31 cellular contexts compared by ENCODE assay signal in the genomic region with DNA sequence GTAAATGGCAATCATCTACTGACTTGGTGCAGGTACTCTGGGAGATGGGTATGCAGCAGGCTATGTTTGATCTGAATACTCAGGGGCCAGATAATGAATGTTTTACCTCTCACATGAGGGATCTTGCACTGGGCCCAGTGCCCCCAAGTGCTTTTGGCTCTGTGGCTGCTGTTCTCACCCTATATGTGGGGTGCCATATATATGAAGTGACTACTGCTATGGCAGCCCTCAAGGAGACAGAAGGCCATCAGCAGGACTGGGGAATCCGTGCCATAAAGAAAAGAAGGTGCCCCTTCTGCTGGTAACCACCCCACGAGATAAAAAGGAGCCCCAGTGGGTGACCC.
"Had no signal": no experiment of that assay in that cellular context is flagged by ENCODE, and none has a peak within 500 bp of the region (broad histone marks: within the 10 kb centered on the region; RNA-seq: fewer than 3 reads in every experiment).

No MANE protein-coding gene starts in this region.

- H3K36me3 ChIP-seq: adrenal gland, ascending aorta, cardiac muscle cell had no signal

- ATAC-seq: activated CD8-positive, alpha-beta T cell treated with anti-CD3 and anti-CD28 coated beads for 36 hours; activated naive CD4-positive, alpha-beta T cell treated with anti-CD3 and anti-CD28 coated beads, Interleukin-2, amount 50 U/mL, for 72 hours; activated T-cell treated with anti-CD3 and anti-CD28 coated beads, Interleukin-2, amount 50 U/mL, for 72 hours; activated T-helper 17 cell treated with anti-CD3 and anti-CD28 coated beads, Interleukin-2, amount 50 U/mL, for 72 hours had no signal

- DNase-seq: activated B cell treated with CpG ODN at 0.5 μM for 24 hours; activated CD4-positive, alpha-beta memory T cell treated with anti-CD3 and anti-CD28 coated beads for 36 hours; activated CD4-positive, alpha-beta T cell treated with anti-CD3 and anti-CD28 coated beads for 4 hours; activated CD4-positive, alpha-beta T cell treated with anti-CD3 and anti-CD28 coated beads, Interleukin-2, amount 10 ng/mL, durations not matched to agents 24 days and 14 days; activated CD4-positive, alpha-beta T cell treated with anti-CD3 and anti-CD28 coated beads, Interleukin-2, amount 50 U/mL, for 1 hour; activated CD4-positive, alpha-beta T cell treated with anti-CD3 and anti-CD28 coated beads, Interleukin-2, amount 50 U/mL, for 4 hours; activated CD4-positive, CD25-positive, alpha-beta regulatory T cell treated with anti-CD3 and anti-CD28 coated beads, Interleukin-2, amount 50 U/mL, for 72 hours; activated CD8-positive, alpha-beta memory T cell treated with anti-CD3 and anti-CD28 coated beads, Interleukin-2, amount 50 U/mL, for 4 hours; activated CD8-positive, alpha-beta T cell treated with anti-CD3 and anti-CD28 coated beads for 36 hours; activated effector memory CD4-positive, alpha-beta T cell treated with anti-CD3 and anti-CD28 coated beads, Interleukin-2, amount 50 U/mL, for 16 hours; activated gamma-delta T cell treated with Interleukin-2 at 50 U/mL for 16 hours; activated naive CD4-positive, alpha-beta T cell; activated naive CD4-positive, alpha-beta T cell treated with anti-CD3 and anti-CD28 coated beads for 36 hours; activated naive CD4-positive, alpha-beta T cell treated with anti-CD3 and anti-CD28 coated beads, Interleukin-2, amount 50 U/mL, for 16 hours; activated naive CD8-positive, alpha-beta T cell treated with anti-CD3 and anti-CD28 coated beads for 36 hours; activated T-cell treated with anti-CD3 and anti-CD28 coated beads for 4 hours; activated T-cell treated with anti-CD3 and anti-CD28 coated beads, Interleukin-2, amount 50 U/mL, for 1 hour; activated T-cell treated with anti-CD3 and anti-CD28 coated beads, Interleukin-2, amount 50 U/mL, for 4 hours; activated T-cell treated with anti-CD3 and anti-CD28 coated beads, Interleukin-2, amount 50 U/mL, for 72 hours; adrenal gland; amniotic stem cell; central memory CD4-positive, alpha-beta T cell; SW 1271; T-helper 1 cell; T-helper 2 cell; T-helper 9 cell had no signal

- H3K27ac ChIP-seq: adrenal gland, ascending aorta, cardiac muscle cell, VCaP had no signal

- H3K27me3 ChIP-seq: adrenal gland, ascending aorta, cardiac muscle cell had no signal

- H3K4me1 ChIP-seq: adrenal gland had no signal

- H3K4me3 ChIP-seq: adrenal gland, ascending aorta, cardiac muscle cell had no signal

- H3K9me3 ChIP-seq: adrenal gland, ascending aorta had no signal
